ENCODE assay signal across 9 cellular contexts in the genomic region with DNA sequence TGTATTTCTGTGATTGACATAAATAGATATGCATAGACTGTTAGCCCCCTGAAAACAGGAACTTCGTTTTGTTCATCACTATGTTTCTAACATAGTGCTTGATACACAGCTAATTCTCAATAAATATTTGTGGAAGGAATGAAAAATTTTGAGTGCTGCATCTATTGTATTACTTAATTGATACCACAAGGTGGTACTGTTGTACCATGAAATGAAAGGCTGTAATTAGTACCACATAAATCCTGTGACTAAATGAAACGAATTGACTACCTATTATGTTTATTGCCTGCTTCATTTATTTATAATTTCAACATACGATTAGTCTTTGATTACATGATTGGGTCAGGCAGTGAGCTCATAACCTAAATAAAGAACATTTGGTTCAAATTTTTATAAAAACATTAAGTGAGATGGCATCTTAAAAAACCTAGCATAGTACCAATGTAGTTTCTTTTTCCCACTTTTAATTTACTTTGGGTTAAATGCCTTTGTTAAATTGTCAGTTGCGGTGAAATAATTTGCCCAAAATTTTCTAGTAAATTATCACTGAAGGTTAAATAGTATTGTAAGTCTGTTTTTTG. TPM values are rescaled to one million over a fixed set of nuclear protein-coding genes. Genes with fewer than 3 reads are reported as not detected.
DNase-seq lines count a peak whose midpoint lies in the region; ATAC-seq, FAIRE-seq and TF ChIP-seq lines count a peak whose summit lies in the region.
"Had no signal": no experiment of that assay in that cellular context is flagged by ENCODE, and none has a peak within 500 bp of the region (broad histone marks: within the 10 kb centered on the region; RNA-seq: fewer than 3 reads in every experiment).

No MANE protein-coding gene starts in this region.

- DNase-seq in activated CD8-positive, alpha-beta T cell treated with anti-CD3 and anti-CD28 coated beads for 36 hours = no peak
- no peak for DNase-seq in activated CD8-positive, alpha-beta T cell treated with anti-CD3 and anti-CD28 coated beads, Interleukin-2, amount 10 ng/mL, durations not matched to agents 7 days and 5 days
- DNase-seq in NCI-H460 (ENCODE audit: extremely low read depth, low read depth) (peak; percentile 52), midbrain (lab: John Stamatoyannopoulos, UW) (peak; percentile 51)
- no peak for DNase-seq in T-helper 2 cell treated with Interferon-gamma antibody and Interleukin-4, amounts not matched to agents 5 μg/mL and 100 μg/mL, for 36 hours (ENCODE audit: low spot score)
- no peak for DNase-seq in activated effector memory CD4-positive, alpha-beta T cell treated with Interleukin-2 at 50 U/mL for 16 hours

- CTCF ChIA-PET in activated CD8-positive, alpha-beta T cell treated with anti-CD3 and anti-CD28 coated beads for 36 hours (lab: Charles Lee) = interaction anchor here (0.7 to 2.4 kb wide), 14 partner anchors 9 to 1056 kb away, joined by 3 to 10 read pairs (median 4); a partner anchor contains a TSS
- CTCF ChIA-PET in activated CD8-positive, alpha-beta T cell treated with anti-CD3 and anti-CD28 coated beads, Interleukin-2, amount 10 ng/mL, durations not matched to agents 7 days and 5 days (lab: Charles Lee) = interaction anchor here (0.6 to 1.7 kb wide), 15 partner anchors 11 to 190 kb away, joined by 3 to 8 read pairs (median 3); a partner anchor contains a TSS

- intact Hi-C loops in activated CD8-positive, alpha-beta T cell treated with anti-CD3 and anti-CD28 coated beads for 36 hours (cut with micrococcal nuclease) = no loop called here

- POLR2A ChIA-PET in activated CD8-positive, alpha-beta T cell treated with anti-CD3 and anti-CD28 coated beads for 36 hours (lab: Charles Lee) = no interaction called here
- POLR2A ChIA-PET in activated CD8-positive, alpha-beta T cell treated with anti-CD3 and anti-CD28 coated beads, Interleukin-2, amount 10 ng/mL, durations not matched to agents 7 days and 5 days (lab: Charles Lee) = no interaction called here

- peaks cover 17% of the 10 kb centered on the region for H3K36me3 Mint-ChIP-seq in activated CD8-positive, alpha-beta T cell treated with anti-CD3 and anti-CD28 coated beads for 36 hours (ENCODE audit: low read depth)
- peaks cover 2% of the 10 kb centered on the region for H3K36me3 Mint-ChIP-seq in activated CD8-positive, alpha-beta T cell treated with anti-CD3 and anti-CD28 coated beads, Interleukin-2, amount 10 ng/mL, durations not matched to agents 7 days and 5 days (ENCODE audit: low read depth)
- peaks cover 7% of the 10 kb centered on the region for H3K36me3 Mint-ChIP-seq in T-helper 2 cell treated with Interferon-gamma antibody and Interleukin-4, amounts not matched to agents 5 μg/mL and 100 μg/mL, for 36 hours (ENCODE audit: low read depth)

- peak; percentile 89 for FAIRE-seq in colon (lab: Jason Lieb, UNC)

- peaks cover under 1% of the 10 kb centered on the region for H3K4me1 Mint-ChIP-seq in activated CD8-positive, alpha-beta T cell treated with anti-CD3 and anti-CD28 coated beads for 36 hours (ENCODE audit: low read depth)
- no peaks in the 10 kb centered on the region for H3K4me1 Mint-ChIP-seq in activated CD8-positive, alpha-beta T cell treated with anti-CD3 and anti-CD28 coated beads, Interleukin-2, amount 10 ng/mL, durations not matched to agents 7 days and 5 days (ENCODE audit: low read depth)
- H3K4me1 Mint-ChIP-seq in T-helper 2 cell treated with Interferon-gamma antibody and Interleukin-4, amounts not matched to agents 5 μg/mL and 100 μg/mL, for 36 hours (ENCODE audit: low read depth) = no peaks in the 10 kb centered on the region

- no peaks in the 10 kb centered on the region for H3K27me3 Mint-ChIP-seq in activated CD8-positive, alpha-beta T cell treated with anti-CD3 and anti-CD28 coated beads for 36 hours
- H3K27me3 Mint-ChIP-seq in activated CD8-positive, alpha-beta T cell treated with anti-CD3 and anti-CD28 coated beads, Interleukin-2, amount 10 ng/mL, durations not matched to agents 7 days and 5 days (ENCODE audit: low read depth) = no peaks in the 10 kb centered on the region
- H3K27me3 Mint-ChIP-seq in T-helper 2 cell treated with Interferon-gamma antibody and Interleukin-4, amounts not matched to agents 5 μg/mL and 100 μg/mL, for 36 hours (ENCODE audit: low read depth) = no peaks in the 10 kb centered on the region
- H3K27me3 Mint-ChIP-seq: activated naive CD8-positive, alpha-beta T cell had no signal

- TF ChIP-seq CTCF in activated CD8-positive, alpha-beta T cell treated with anti-CD3 and anti-CD28 coated beads for 36 hours (IDR thresholded peaks at IDR 0.05) = peak; percentile 73

- peak; percentile 66 for ATAC-seq in activated CD8-positive, alpha-beta T cell treated with anti-CD3 and anti-CD28 coated beads for 36 hours
- no peak for ATAC-seq in activated CD8-positive, alpha-beta T cell treated with anti-CD3 and anti-CD28 coated beads, Interleukin-2, amount 10 ng/mL, durations not matched to agents 7 days and 5 days
- peak; percentile 51 for ATAC-seq in HG03060 (IDR thresholded peaks at IDR 0.05; ENCODE audit: low read depth, unreplicated experiment)

- no peaks in the 10 kb centered on the region for H3K9me3 Mint-ChIP-seq in activated CD8-positive, alpha-beta T cell treated with anti-CD3 and anti-CD28 coated beads for 36 hours
- H3K9me3 Mint-ChIP-seq in activated CD8-positive, alpha-beta T cell treated with anti-CD3 and anti-CD28 coated beads, Interleukin-2, amount 10 ng/mL, durations not matched to agents 7 days and 5 days (ENCODE audit: insufficient read depth) = no peaks in the 10 kb centered on the region
- H3K9me3 Mint-ChIP-seq in T-helper 2 cell treated with Interferon-gamma antibody and Interleukin-4, amounts not matched to agents 5 μg/mL and 100 μg/mL, for 36 hours = no peaks in the 10 kb centered on the region

- no peak overlapping the region for H3K27ac Mint-ChIP-seq in activated CD8-positive, alpha-beta T cell treated with anti-CD3 and anti-CD28 coated beads for 36 hours
- no peak overlapping the region for H3K27ac Mint-ChIP-seq in activated CD8-positive, alpha-beta T cell treated with anti-CD3 and anti-CD28 coated beads, Interleukin-2, amount 10 ng/mL, durations not matched to agents 7 days and 5 days
- H3K27ac Mint-ChIP-seq in T-helper 2 cell treated with Interferon-gamma antibody and Interleukin-4, amounts not matched to agents 5 μg/mL and 100 μg/mL, for 36 hours = no peak overlapping the region
- H3K27ac Mint-ChIP-seq: activated naive CD8-positive, alpha-beta T cell had no signal

- no peak overlapping the region for H3K4me3 Mint-ChIP-seq in activated CD8-positive, alpha-beta T cell treated with anti-CD3 and anti-CD28 coated beads for 36 hours
- H3K4me3 Mint-ChIP-seq in activated CD8-positive, alpha-beta T cell treated with anti-CD3 and anti-CD28 coated beads, Interleukin-2, amount 10 ng/mL, durations not matched to agents 7 days and 5 days = no peak overlapping the region
- no peak overlapping the region for H3K4me3 Mint-ChIP-seq in T-helper 2 cell treated with Interferon-gamma antibody and Interleukin-4, amounts not matched to agents 5 μg/mL and 100 μg/mL, for 36 hours
- H3K4me3 Mint-ChIP-seq: activated naive CD8-positive, alpha-beta T cell had no signal

RNA-seq across cellular contexts. Expression of a gene that starts 15.0 kb away (rescaled TPM):
- total RNA-seq in activated CD8-positive, alpha-beta T cell treated with anti-CD3 and anti-CD28 coated beads for 36 hours = not detected
- total RNA-seq in activated CD8-positive, alpha-beta T cell treated with anti-CD3 and anti-CD28 coated beads, Interleukin-2, amount 10 ng/mL, durations not matched to agents 7 days and 5 days = not detected
- total RNA-seq in NCI-H460 (2014; rRNA removed; shearing (Covaris generic)) = 46.5 and 52.7 TPM in 2 replicates
- polyA plus RNA-seq in NCI-H460 (2014; cell fraction: nucleus; rRNA removed) = 13.2 and 16.8 TPM in 2 replicates

RNA-seq across cellular contexts. Expression of a gene that starts 45.0 kb away (rescaled TPM):
- total RNA-seq in activated CD8-positive, alpha-beta T cell treated with anti-CD3 and anti-CD28 coated beads for 36 hours = 10 to 100 TPM; 20.9 to 24.3 TPM
- 10 to 100 TPM; 13.4 to 15.7 TPM for total RNA-seq in activated CD8-positive, alpha-beta T cell treated with anti-CD3 and anti-CD28 coated beads, Interleukin-2, amount 10 ng/mL, durations not matched to agents 7 days and 5 days
- 15.6 and 19.4 TPM in 2 replicates for total RNA-seq in NCI-H460 (2014; rRNA removed; shearing (Covaris generic))
- 7.2 and 9.1 TPM in 2 replicates for polyA plus RNA-seq in NCI-H460 (2014; cell fraction: nucleus; rRNA removed)

Comparison
In these comparisons a context has a peak if more than half of its experiments do, and no peak if none do; other contexts are left out.
1. DNase-seq: peak in NCI-H460 (single experiment) and midbrain (single experiment); none in activated CD8-positive, alpha-beta T cell treated with anti-CD3 and anti-CD28 coated beads for 36 hours (single experiment), activated CD8-positive, alpha-beta T cell treated with anti-CD3 and anti-CD28 coated beads, Interleukin-2, amount 10 ng/mL, durations not matched to agents 7 days and 5 days (single experiment), T-helper 2 cell treated with Interferon-gamma antibody and Interleukin-4, amounts not matched to agents 5 μg/mL and 100 μg/mL, for 36 hours (single experiment) and activated effector memory CD4-positive, alpha-beta T cell treated with Interleukin-2 at 50 U/mL for 16 hours (single experiment).
2. RNA of a gene that starts 15.0 kb away (total RNA-seq): 46.5 to 52.7 TPM in NCI-H460; not detected in activated CD8-positive, alpha-beta T cell treated with anti-CD3 and anti-CD28 coated beads for 36 hours and not detected in activated CD8-positive, alpha-beta T cell treated with anti-CD3 and anti-CD28 coated beads, Interleukin-2, amount 10 ng/mL, durations not matched to agents 7 days and 5 days; every median in the first group is over 10 times any median in the second.